In genomic region chr1:1615256-1616044, GRCh38 we compare ENCODE assay signal across 1 cellular context.
A peak's percentile ranks its signal among the peaks of the same experiment; 100 is the strongest.
TF ChIP-seq lines count a peak whose summit lies in the region.

MIB2 (plus strand) TSS chr1:1615500; CDS start chr1:1623453, 7,953 bp downstream.

TF ChIP-seq in HepG2, 621 proteins besides CTCF, POLR2A, EP300 and RAD21 (continued from another document and continues in another):
- TF ChIP-seq ZNF142 (CRISPR knock-in tag; IDR thresholded peaks at IDR 0.05), result 0 out of 2 replicates have a peak, but pooled peaks have one; percentile 51
- no peak for TF ChIP-seq NFIB (CRISPR knock-in tag; IDR thresholded peaks at IDR 0.05; ENCODE audit: borderline replicate concordance)
- TF ChIP-seq E2F2 (CRISPR knock-in tag; IDR thresholded peaks at IDR 0.05; ENCODE audit: borderline replicate concordance), result no peak
- no peak for TF ChIP-seq TRIM24 (CRISPR knock-in tag; IDR thresholded peaks at IDR 0.05)
- TF ChIP-seq ZNF616 (CRISPR knock-in tag; IDR thresholded peaks at IDR 0.05; ENCODE audit: low read depth), result peak; percentile 81; the same call in 1 of the 2 replicates
- no peak for TF ChIP-seq CHCHD3 (CRISPR knock-in tag; IDR thresholded peaks at IDR 0.05)
- no peak for TF ChIP-seq LRRFIP1 (CRISPR knock-in tag; conservative IDR thresholded peaks at IDR 0.05)
- no peak; the same call in 1 of the 2 replicates for TF ChIP-seq ZNF547 (CRISPR knock-in tag; IDR thresholded peaks at IDR 0.05)
- no peak for TF ChIP-seq BRCA1 (CRISPR knock-in tag; IDR thresholded peaks at IDR 0.05)
- TF ChIP-seq ZNF326 (CRISPR knock-in tag; IDR thresholded peaks at IDR 0.05; ENCODE audit: borderline replicate concordance), result no peak
- TF ChIP-seq ZFY (CRISPR knock-in tag; IDR thresholded peaks at IDR 0.05), result peak; percentile 97
- no peak for TF ChIP-seq MTA3 (CRISPR knock-in tag; IDR thresholded peaks at IDR 0.05)
- TF ChIP-seq ETV6 (CRISPR knock-in tag; conservative IDR thresholded peaks at IDR 0.05), result 0 out of 2 replicates have a peak, but pooled peaks have one; percentile 21
- peak; percentile 77 for TF ChIP-seq ZNF407 (CRISPR knock-in tag; IDR thresholded peaks at IDR 0.05; ENCODE audit: not compliant biosample characterization)
- TF ChIP-seq ARNTL (CRISPR knock-in tag; IDR thresholded peaks at IDR 0.05), result peak; percentile 80
- TF ChIP-seq IRF2 (CRISPR knock-in tag; IDR thresholded peaks at IDR 0.05), result no peak
- TF ChIP-seq TBP (CRISPR knock-in tag; IDR thresholded peaks at IDR 0.05), result no peak
- TF ChIP-seq NFE2L1 (CRISPR knock-in tag; IDR thresholded peaks at IDR 0.05; ENCODE audit: borderline replicate concordance), result no peak
- TF ChIP-seq FOXO1 (CRISPR knock-in tag; IDR thresholded peaks at IDR 0.05), result peak; percentile 37; the same call in 1 of the 2 replicates
- no peak for TF ChIP-seq U2AF1 (optimal IDR thresholded peaks at IDR 0.05; ENCODE audit: low read depth, low read length)
- TF ChIP-seq PHF5A (CRISPR knock-in tag; IDR thresholded peaks at IDR 0.05; ENCODE audit: low read depth, unreplicated experiment), result no peak
- no peak for TF ChIP-seq SNRNP70 (IDR thresholded peaks at IDR 0.05; ENCODE audit: low read depth, low read length)
- TF ChIP-seq KIAA2018 (CRISPR knock-in tag; IDR thresholded peaks at IDR 0.05; ENCODE audit: borderline replicate concordance), result no peak
- peak; percentile 33; the same call in 1 of the 2 replicates for TF ChIP-seq HNF1B (CRISPR knock-in tag; IDR thresholded peaks at IDR 0.05)
- peak; percentile 81 for TF ChIP-seq ZNF768 (CRISPR knock-in tag; IDR thresholded peaks at IDR 0.05)
